In genomic region chr17:57928898-57929297, GRCh38 we compare ENCODE assay signal across 25 cellular contexts. TPM values are rescaled to one million over a fixed set of nuclear protein-coding genes. Genes with fewer than 3 reads are reported as not detected.
A peak's percentile ranks its signal among the peaks of the same experiment; 100 is the strongest.
DNase-seq lines count a peak whose midpoint lies in the region; ATAC-seq, FAIRE-seq and TF ChIP-seq lines count a peak whose summit lies in the region.
"Had no signal": no experiment of that assay in that cellular context is flagged by ENCODE, and none has a peak within 500 bp of the region (broad histone marks: within the 10 kb centered on the region; RNA-seq: fewer than 3 reads in every experiment).

No MANE protein-coding gene starts in this region.

- H3K27me3 ChIP-seq in lower lobe of right lung (ENCODE audit: low read depth) (no peaks in the 10 kb centered on the region), sigmoid colon (no peaks in the 10 kb centered on the region)
- H3K27me3 ChIP-seq: foreskin keratinocyte had no signal

- peak overlapping the region in 3 of 5 experiments; percentile 50 to 87 (median 69) for H3K27ac Mint-ChIP-seq in brain
- H3K27ac Mint-ChIP-seq: activated naive CD4-positive, alpha-beta T cell treated with anti-CD3 and anti-CD28 coated beads, Interleukin-2, amount 10 ng/mL, durations not matched to agents 7 days and 5 days; activated T-cell treated with anti-CD3 and anti-CD28 coated beads, Interleukin-2, amount 50 U/mL, for 72 hours; T-helper 1 cell treated with Interleukin-12 subunit alpha and Interleukin-12 subunit beta and Interleukin-4 antibody, amounts not matched to agents 30 μg/mL and 1 μg/mL, for 36 hours had no signal

- ATAC-seq in lower lobe of right lung (no peak), HG02623 (IDR thresholded peaks at IDR 0.05; ENCODE audit: unreplicated experiment) (no peak)
- ATAC-seq: activated T-cell treated with anti-CD3 and anti-CD28 coated beads, Interleukin-2, amount 50 U/mL, for 72 hours; foreskin keratinocyte had no signal

- 72% methylated on average over 4 of the region's 4 CpGs for WGBS in sigmoid colon, 2 donors

- intact Hi-C loops in lower lobe of right lung (cut with DNase I) (no loop called here), sigmoid colon (cut with DNase I) (no loop called here)

- TF ChIP-seq CTCF in brain (conservative IDR thresholded peaks at IDR 0.05) = no peak
- no peak for TF ChIP-seq CTCF in lower lobe of right lung (IDR thresholded peaks at IDR 0.05)
- no peak for TF ChIP-seq CTCF in sigmoid colon (IDR thresholded peaks at IDR 0.05)

- H3K27ac ChIP-seq in lower lobe of right lung (peak overlapping the region; percentile 46), sigmoid colon (peak overlapping the region; percentile 97 to 100 (median 99))
- H3K27ac ChIP-seq: foreskin keratinocyte, GM23248, spleen had no signal

- H3K9me3 Mint-ChIP-seq in brain = no peaks in the 10 kb centered on the region
- H3K9me3 Mint-ChIP-seq: activated naive CD4-positive, alpha-beta T cell treated with anti-CD3 and anti-CD28 coated beads, Interleukin-2, amount 10 ng/mL, durations not matched to agents 7 days and 5 days; activated T-cell treated with anti-CD3 and anti-CD28 coated beads, Interleukin-2, amount 50 U/mL, for 72 hours; nephron progenitor cell; T-helper 1 cell treated with Interleukin-12 subunit alpha and Interleukin-12 subunit beta and Interleukin-4 antibody, amounts not matched to agents 30 μg/mL and 1 μg/mL, for 36 hours had no signal

- H3K36me3 ChIP-seq in lower lobe of right lung (no peaks in the 10 kb centered on the region), sigmoid colon (no peaks in the 10 kb centered on the region)
- H3K36me3 ChIP-seq: spleen had no signal

- DNase-seq in lower lobe of right lung (no peak), sigmoid colon (no peak), superior temporal gyrus (ENCODE audit: extremely low spot score) (no peak), A172 (ENCODE audit: low spot score) (no peak), mucosa of gallbladder (ENCODE audit: low spot score) (no peak)
- DNase-seq: activated CD4-positive, alpha-beta T cell treated with anti-CD3 and anti-CD28 coated beads for 48 hours; activated naive CD4-positive, alpha-beta T cell treated with anti-CD3 and anti-CD28 coated beads, Interleukin-2, amount 10 ng/mL, durations not matched to agents 7 days and 5 days; activated T-cell treated with anti-CD3 and anti-CD28 coated beads, Interleukin-2, amount 50 U/mL, for 72 hours; central memory CD4-positive, alpha-beta T cell; foreskin keratinocyte; GM23248; kidney; mesenchymal stem cell; NCI-H1048; NCI-H187 treated with DMSO at 0.1 percent for 48 hours; NCI-H2227 treated with DMSO at 0.1 percent for 48 hours; NCI-H774; nephron progenitor cell; spleen; stimulated activated CD4-positive, alpha-beta T cell treated with anti-CD3 and anti-CD28 coated beads, Interleukin-4, amount 100 ng/mL, for 1 hour; stimulated activated naive CD4-positive, alpha-beta T cell treated with Interleukin-2 at 50 U/mL for 16 hours had no signal

- no peaks in the 10 kb centered on the region for H3K27me3 Mint-ChIP-seq in brain

- H3K4me1 ChIP-seq in lower lobe of right lung (peaks cover 49% of the 10 kb centered on the region), sigmoid colon (peaks cover 0 to 100% (median 94%) of the 10 kb centered on the region in 4 donors)
- H3K4me1 ChIP-seq: foreskin keratinocyte had no signal

- H3K4me1 Mint-ChIP-seq in brain = peaks cover 93% of the 10 kb centered on the region

- no peak for TF ChIP-seq EP300 in sigmoid colon (IDR thresholded peaks at IDR 0.05)

- no peak for TF ChIP-seq POLR2A in sigmoid colon (IDR thresholded peaks at IDR 0.05)

- peak; percentile 6 for FAIRE-seq in A204.1 (lab: Jason Lieb, UNC)
- FAIRE-seq: kidney had no signal

- no peak overlapping the region for H3K4me3 Mint-ChIP-seq in brain
- H3K4me3 Mint-ChIP-seq: activated naive CD4-positive, alpha-beta T cell treated with anti-CD3 and anti-CD28 coated beads, Interleukin-2, amount 10 ng/mL, durations not matched to agents 7 days and 5 days; activated T-cell treated with anti-CD3 and anti-CD28 coated beads, Interleukin-2, amount 50 U/mL, for 72 hours; nephron progenitor cell; T-helper 1 cell treated with Interleukin-12 subunit alpha and Interleukin-12 subunit beta and Interleukin-4 antibody, amounts not matched to agents 30 μg/mL and 1 μg/mL, for 36 hours had no signal

- peaks cover 5% of the 10 kb centered on the region for H3K36me3 Mint-ChIP-seq in brain
- H3K36me3 Mint-ChIP-seq: activated naive CD4-positive, alpha-beta T cell treated with anti-CD3 and anti-CD28 coated beads, Interleukin-2, amount 10 ng/mL, durations not matched to agents 7 days and 5 days had no signal

- H3K9me3 ChIP-seq in lower lobe of right lung = no peaks in the 10 kb centered on the region
- H3K9me3 ChIP-seq in sigmoid colon = no peaks in the 10 kb centered on the region
- H3K9me3 ChIP-seq: spleen had no signal

- no peak overlapping the region for H3K4me3 ChIP-seq in lower lobe of right lung
- no peak overlapping the region for H3K4me3 ChIP-seq in sigmoid colon
- H3K4me3 ChIP-seq: GM23248, spleen had no signal

RNA-seq across cellular contexts. Expression of gene CUEDC1, which starts 26.3 kb away (rescaled TPM):
- polyA plus RNA-seq in brain (ENCODE audit: insufficient read depth, low read depth, low replicate concordance) (97.8 TPM), sigmoid colon (10 to 100 TPM in 2 of 3 donors, 1 to 10 TPM in 1; 3.0 to 20.0 (median 11.4) TPM)
- total RNA-seq in lower lobe of right lung (42.8 TPM), sigmoid colon (10 to 100 TPM; 29.5 to 64.0 (median 33.7) TPM), mucosa of gallbladder (36.9 TPM)
- total RNA-seq in A172 (2014; rRNA removed; shearing (Covaris generic)) = 8.0 and 11.6 TPM in 2 replicates

RNA-seq across cellular contexts. Expression of gene VEZF1, which starts 59.2 kb away (rescaled TPM):
- 72.5 TPM for polyA plus RNA-seq in brain (ENCODE audit: insufficient read depth, low read depth, low replicate concordance)
- total RNA-seq in lower lobe of right lung = 73.5 TPM
- 100 to 1,000 TPM in 3 of 4 donors, 10 to 100 TPM in 1; 99.8 to 120 (median 105) TPM for total RNA-seq in sigmoid colon
- 10 to 100 TPM; 17.8 to 24.8 (median 21.0) TPM for polyA plus RNA-seq in sigmoid colon
- total RNA-seq in A172 (2014; rRNA removed; shearing (Covaris generic)) = 43.4 and 50.5 TPM in 2 replicates
- 64.9 TPM for total RNA-seq in mucosa of gallbladder
